In the genomic region with DNA sequence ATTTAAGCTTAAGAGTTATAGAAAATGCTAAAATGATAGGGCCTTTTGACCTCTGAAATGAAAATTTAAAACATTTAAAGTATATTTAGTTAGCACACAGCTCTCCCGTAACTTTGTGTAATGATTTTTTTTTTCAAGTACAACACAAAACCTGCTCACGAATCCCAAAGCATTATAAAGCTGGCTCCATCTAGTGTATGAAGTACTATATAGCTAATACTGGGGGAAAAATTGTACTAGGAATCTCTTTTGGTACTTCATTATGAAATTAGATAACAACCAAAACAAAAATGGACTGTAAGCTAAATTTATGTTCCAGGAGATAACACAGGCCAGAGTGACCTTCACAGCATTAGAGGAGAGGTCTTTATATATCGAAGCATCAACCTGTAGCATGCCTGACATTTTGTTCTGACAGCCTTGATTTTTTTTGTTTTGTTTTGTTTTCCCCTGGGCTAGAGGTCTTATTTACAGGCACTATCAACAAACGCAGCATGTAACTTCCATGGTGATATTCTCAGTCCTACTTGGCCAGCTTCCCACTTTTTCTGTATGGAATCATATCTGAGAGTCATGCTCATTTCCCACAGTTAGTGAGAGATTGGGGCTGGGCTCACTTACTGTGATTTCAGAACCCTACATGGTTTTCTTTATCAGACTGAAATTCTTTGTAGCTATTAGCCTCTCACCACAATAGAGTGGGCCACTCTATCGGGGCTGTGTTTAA, we compare ENCODE assay signal across 1 cellular context.
TF ChIP-seq lines count a peak whose summit lies in the region.

No MANE protein-coding gene starts in this region.

TF ChIP-seq in GM23338, 12 proteins besides CTCF, POLR2A, EP300 and RAD21 (continued from another document):
- TF ChIP-seq, protein P1, sequence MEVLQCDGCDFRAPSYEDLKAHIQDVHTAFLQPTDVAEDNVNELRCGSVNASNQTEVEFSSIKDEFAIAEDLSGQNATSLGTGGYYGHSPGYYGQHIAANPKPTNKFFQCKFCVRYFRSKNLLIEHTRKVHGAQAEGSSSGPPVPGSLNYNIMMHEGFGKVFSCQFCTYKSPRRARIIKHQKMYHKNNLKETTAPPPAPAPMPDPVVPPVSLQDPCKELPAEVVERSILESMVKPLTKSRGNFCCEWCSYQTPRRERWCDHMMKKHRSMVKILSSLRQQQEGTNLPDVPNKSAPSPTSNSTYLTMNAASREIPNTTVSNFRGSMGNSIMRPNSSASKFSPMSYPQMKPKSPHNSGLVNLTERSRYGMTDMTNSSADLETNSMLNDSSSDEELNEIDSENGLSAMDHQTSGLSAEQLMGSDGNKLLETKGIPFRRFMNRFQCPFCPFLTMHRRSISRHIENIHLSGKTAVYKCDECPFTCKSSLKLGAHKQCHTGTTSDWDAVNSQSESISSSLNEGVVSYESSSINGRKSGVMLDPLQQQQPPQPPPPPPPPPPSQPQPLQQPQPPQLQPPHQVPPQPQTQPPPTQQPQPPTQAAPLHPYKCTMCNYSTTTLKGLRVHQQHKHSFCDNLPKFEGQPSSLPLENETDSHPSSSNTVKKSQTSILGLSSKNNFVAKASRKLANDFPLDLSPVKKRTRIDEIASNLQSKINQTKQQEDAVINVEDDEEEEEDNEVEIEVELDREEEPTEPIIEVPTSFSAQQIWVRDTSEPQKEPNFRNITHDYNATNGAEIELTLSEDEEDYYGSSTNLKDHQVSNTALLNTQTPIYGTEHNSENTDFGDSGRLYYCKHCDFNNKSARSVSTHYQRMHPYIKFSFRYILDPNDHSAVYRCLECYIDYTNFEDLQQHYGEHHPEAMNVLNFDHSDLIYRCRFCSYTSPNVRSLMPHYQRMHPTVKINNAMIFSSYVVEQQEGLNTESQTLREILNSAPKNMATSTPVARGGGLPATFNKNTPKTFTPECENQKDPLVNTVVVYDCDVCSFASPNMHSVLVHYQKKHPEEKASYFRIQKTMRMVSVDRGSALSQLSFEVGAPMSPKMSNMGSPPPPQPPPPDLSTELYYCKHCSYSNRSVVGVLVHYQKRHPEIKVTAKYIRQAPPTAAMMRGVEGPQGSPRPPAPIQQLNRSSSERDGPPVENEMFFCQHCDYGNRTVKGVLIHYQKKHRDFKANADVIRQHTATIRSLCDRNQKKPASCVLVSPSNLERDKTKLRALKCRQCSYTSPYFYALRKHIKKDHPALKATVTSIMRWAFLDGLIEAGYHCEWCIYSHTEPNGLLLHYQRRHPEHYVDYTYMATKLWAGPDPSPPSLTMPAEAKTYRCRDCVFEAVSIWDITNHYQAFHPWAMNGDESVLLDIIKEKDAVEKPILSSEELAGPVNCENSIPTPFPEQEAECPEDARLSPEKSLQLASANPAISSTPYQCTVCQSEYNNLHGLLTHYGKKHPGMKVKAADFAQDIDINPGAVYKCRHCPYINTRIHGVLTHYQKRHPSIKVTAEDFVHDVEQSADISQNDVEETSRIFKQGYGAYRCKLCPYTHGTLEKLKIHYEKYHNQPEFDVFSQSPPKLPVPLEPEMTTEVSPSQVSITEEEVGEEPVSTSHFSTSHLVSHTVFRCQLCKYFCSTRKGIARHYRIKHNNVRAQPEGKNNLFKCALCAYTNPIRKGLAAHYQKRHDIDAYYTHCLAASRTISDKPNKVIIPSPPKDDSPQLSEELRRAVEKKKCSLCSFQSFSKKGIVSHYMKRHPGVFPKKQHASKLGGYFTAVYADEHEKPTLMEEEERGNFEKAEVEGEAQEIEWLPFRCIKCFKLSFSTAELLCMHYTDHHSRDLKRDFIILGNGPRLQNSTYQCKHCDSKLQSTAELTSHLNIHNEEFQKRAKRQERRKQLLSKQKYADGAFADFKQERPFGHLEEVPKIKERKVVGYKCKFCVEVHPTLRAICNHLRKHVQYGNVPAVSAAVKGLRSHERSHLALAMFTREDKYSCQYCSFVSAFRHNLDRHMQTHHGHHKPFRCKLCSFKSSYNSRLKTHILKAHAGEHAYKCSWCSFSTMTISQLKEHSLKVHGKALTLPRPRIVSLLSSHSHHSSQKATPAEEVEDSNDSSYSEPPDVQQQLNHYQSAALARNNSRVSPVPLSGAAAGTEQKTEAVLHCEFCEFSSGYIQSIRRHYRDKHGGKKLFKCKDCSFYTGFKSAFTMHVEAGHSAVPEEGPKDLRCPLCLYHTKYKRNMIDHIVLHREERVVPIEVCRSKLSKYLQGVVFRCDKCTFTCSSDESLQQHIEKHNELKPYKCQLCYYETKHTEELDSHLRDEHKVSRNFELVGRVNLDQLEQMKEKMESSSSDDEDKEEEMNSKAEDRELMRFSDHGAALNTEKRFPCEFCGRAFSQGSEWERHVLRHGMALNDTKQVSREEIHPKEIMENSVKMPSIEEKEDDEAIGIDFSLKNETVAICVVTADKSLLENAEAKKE (CRISPR knock-in tag; IDR thresholded peaks at IDR 0.05): no peak
- TF ChIP-seq ZNF114 (CRISPR knock-in tag; IDR thresholded peaks at IDR 0.05): no peak
- TF ChIP-seq EZH2 (IDR thresholded peaks at IDR 0.05; ENCODE audit: low read depth, unreplicated experiment): no peak
- TF ChIP-seq, protein P2, sequence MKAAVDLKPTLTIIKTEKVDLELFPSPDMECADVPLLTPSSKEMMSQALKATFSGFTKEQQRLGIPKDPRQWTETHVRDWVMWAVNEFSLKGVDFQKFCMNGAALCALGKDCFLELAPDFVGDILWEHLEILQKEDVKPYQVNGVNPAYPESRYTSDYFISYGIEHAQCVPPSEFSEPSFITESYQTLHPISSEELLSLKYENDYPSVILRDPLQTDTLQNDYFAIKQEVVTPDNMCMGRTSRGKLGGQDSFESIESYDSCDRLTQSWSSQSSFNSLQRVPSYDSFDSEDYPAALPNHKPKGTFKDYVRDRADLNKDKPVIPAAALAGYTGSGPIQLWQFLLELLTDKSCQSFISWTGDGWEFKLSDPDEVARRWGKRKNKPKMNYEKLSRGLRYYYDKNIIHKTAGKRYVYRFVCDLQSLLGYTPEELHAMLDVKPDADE (IDR thresholded peaks at IDR 0.05): no peak
- TF ChIP-seq CREB1 (CRISPR knock-in tag; IDR thresholded peaks at IDR 0.05; ENCODE audit: low read depth): no peak
- TF ChIP-seq STAT1 (IDR thresholded peaks at IDR 0.05; ENCODE audit: unreplicated experiment): no peak
- no peak for TF ChIP-seq ZNF331 (CRISPR knock-in tag; IDR thresholded peaks at IDR 0.05; ENCODE audit: low read depth)
- TF ChIP-seq JUNB (IDR thresholded peaks at IDR 0.05; ENCODE audit: unreplicated experiment): no peak
TF ChIP-seq in GM23338: peak in this region for 0.
